In the genomic region with DNA sequence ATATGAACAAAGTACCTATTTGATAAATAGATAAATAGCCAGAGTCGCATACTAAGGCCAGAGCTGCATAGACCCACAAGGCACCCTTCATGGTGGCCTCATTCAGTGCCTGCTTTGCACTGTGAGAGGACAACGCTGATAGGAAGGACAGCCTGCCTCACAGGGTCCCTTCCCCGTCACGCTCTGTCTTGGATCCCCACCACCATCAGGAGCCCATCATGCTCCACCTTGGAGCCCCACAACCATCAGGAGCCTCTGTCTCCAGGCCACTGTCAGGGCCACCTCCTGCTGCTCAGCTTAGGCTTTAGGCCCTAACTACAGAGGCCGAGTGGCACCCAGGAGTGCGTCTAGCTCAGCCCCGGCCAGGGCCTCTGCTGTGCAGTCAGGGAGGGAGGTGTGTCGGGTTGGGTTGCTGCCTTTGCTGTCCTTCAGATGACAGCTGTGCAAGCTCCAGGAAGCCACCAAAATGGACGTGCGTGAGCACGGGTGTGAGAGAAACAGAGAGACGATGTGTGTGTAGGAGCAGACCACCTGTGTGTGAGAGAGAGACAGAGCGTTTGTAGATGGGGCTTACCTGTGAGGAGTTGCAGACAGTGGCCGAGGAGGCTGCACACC, we compare ENCODE assay signal across 27 cellular contexts.
"Had no signal": no experiment of that assay in that cellular context is flagged by ENCODE, and none has a peak within 500 bp of the region (broad histone marks: within the 10 kb centered on the region; RNA-seq: fewer than 3 reads in every experiment).

No MANE protein-coding gene starts in this region.

- H3K4me3 Mint-ChIP-seq: naive thymus-derived CD4-positive, alpha-beta T cell; nephron; neural progenitor cell; type B pancreatic cell had no signal

- H3K27ac Mint-ChIP-seq: naive thymus-derived CD4-positive, alpha-beta T cell; nephron; neural progenitor cell; type B pancreatic cell had no signal

- H3K4me2 ChIP-seq: neural progenitor cell, smooth muscle cell had no signal

- H3K27ac ChIP-seq: coronary artery, left ventricle myocardium inferior, neural progenitor cell, pancreas, testis, tibial artery had no signal

- H2AFZ ChIP-seq: neural progenitor cell had no signal

- ATAC-seq: left colon; naive thymus-derived CD4-positive, alpha-beta T cell; pancreas; sciatic nerve; stimulated activated naive CD8-positive, alpha-beta T cell treated with anti-CD3 and anti-CD28 coated beads, Interleukin-15, Interleukin-2, amounts not matched to agents 100 U/mL and 50 U/mL, for 24 hours had no signal

- H3K4me1 Mint-ChIP-seq: nephron, neural progenitor cell had no signal

- H3K36me3 ChIP-seq: left ventricle myocardium inferior, neural progenitor cell, pancreas, tibial artery had no signal

- H3K27me3 ChIP-seq: neural progenitor cell, pancreas, testis, tibial artery had no signal

- DNase-seq: dermis blood vessel endothelial cell; effector memory CD4-positive, alpha-beta T cell; erythroblast; kidney glomerular epithelial cell; left colon; left ventricle myocardium inferior; mesenchymal stem cell; midbrain; naive thymus-derived CD4-positive, alpha-beta T cell; nucleus accumbens; pancreas; retina; stimulated activated CD4-positive, alpha-beta T cell treated with anti-CD3 and anti-CD28 coated beads, Interleukin-12 subunit alpha, Interleukin-12 subunit beta, amount 100 ng/mL, for 4 hours; stimulated activated CD4-positive, alpha-beta T cell treated with anti-CD3 and anti-CD28 coated beads, Interleukin-1b, Interleukin-23, amount 100 ng/mL, for 48 hours; stimulated activated CD4-positive, alpha-beta T cell treated with anti-CD3 and anti-CD28 coated beads, Interleukin-4, amount 100 ng/mL, for 1 hour; stimulated activated CD8-positive, alpha-beta memory T cell treated with anti-CD3 and anti-CD28 coated beads, Interleukin-4, amount 100 ng/mL, for 48 hours; stimulated activated naive CD8-positive, alpha-beta T cell treated with anti-CD3 and anti-CD28 coated beads, Interleukin-15, Interleukin-2, amounts not matched to agents 100 U/mL and 50 U/mL, for 24 hours; substantia nigra; testis; tibial artery had no signal

- H3K36me3 Mint-ChIP-seq: naive thymus-derived CD4-positive, alpha-beta T cell; neural progenitor cell; type B pancreatic cell had no signal

- H3K9me3 Mint-ChIP-seq: type B pancreatic cell had no signal

- H3K4me1 ChIP-seq: left ventricle myocardium inferior, neural progenitor cell, pancreas, testis, tibial artery had no signal

- H3K9ac ChIP-seq: neural progenitor cell had no signal

- H3K4me3 ChIP-seq: coronary artery, left ventricle myocardium inferior, lung, neural progenitor cell, pancreas, smooth muscle cell, testis, tibial artery had no signal

- H3K9me3 ChIP-seq: left ventricle myocardium inferior, pancreas, testis had no signal
